Comparison of ENCODE assay signal across 2 cellular contexts in genomic region chr16:74601131-74601871, GRCh38.
TF ChIP-seq lines count a peak whose summit lies in the region.

No MANE protein-coding gene starts in this region.

TF ChIP-seq in HepG2, 621 proteins besides CTCF, POLR2A, EP300 and RAD21:
- TF ChIP-seq NFKB2 (CRISPR knock-in tag; IDR thresholded peaks at IDR 0.05; ENCODE audit: borderline replicate concordance) (no peak), ZNF674 (CRISPR knock-in tag; IDR thresholded peaks at IDR 0.05; ENCODE audit: low read depth) (no peak)

TF ChIP-seq in K562, 482 proteins besides CTCF, POLR2A, EP300 and RAD21:
- TF ChIP-seq ZNF668 (CRISPR knock-in tag; IDR thresholded peaks at IDR 0.05) (no peak), HMBOX1 (IDR thresholded peaks at IDR 0.05) (peak; percentile 20; the same call in 1 of the 2 replicates), ZNF24 (IDR thresholded peaks at IDR 0.05) (no peak), UBTF (IDR thresholded peaks at IDR 0.05; ENCODE audit: borderline replicate concordance in 1 of 2, low read depth in 2 of 2, low read length in 2 of 2) (0 out of 4 replicates have a peak, but pooled peaks of 1 of the 2 experiments have one; percentile 15), ETV1 (tag; conservative IDR thresholded peaks at IDR 0.05; ENCODE audit: low read depth) (peak; percentile 27; the same call in 1 of the 2 replicates), HDAC3 (IDR thresholded peaks at IDR 0.05; ENCODE audit: borderline replicate concordance, partially characterized antibody) (no peak)
